Comparison of ENCODE assay signal across 20 cellular contexts in genomic region chr2:197673606-197674005, GRCh38. TPM values are rescaled to one million over a fixed set of nuclear protein-coding genes. Genes with fewer than 3 reads are reported as not detected.
DNase-seq lines count a peak whose midpoint lies in the region; ATAC-seq and TF ChIP-seq lines count a peak whose summit lies in the region.
"Had no signal": no experiment of that assay in that cellular context is flagged by ENCODE, and none has a peak within 500 bp of the region (broad histone marks: within the 10 kb centered on the region; RNA-seq: fewer than 3 reads in every experiment).

No MANE protein-coding gene starts in this region.

- TF ChIP-seq EP300 in suprapubic skin (IDR thresholded peaks at IDR 0.05): no peak

- no peak overlapping the region for H3K9ac ChIP-seq in endodermal cell (ENCODE audit: extremely low read depth, low read length, poor library complexity, severe bottlenecking)

- H3K27me3 Mint-ChIP-seq in endodermal cell (ENCODE audit: insufficient read depth) (no peaks in the 10 kb centered on the region), Caco-2 (ENCODE audit: insufficient read depth, unreplicated experiment) (peaks cover 2% of the 10 kb centered on the region)
- peaks cover 25% of the 10 kb centered on the region for H3K27me3 Mint-ChIP-seq in activated CD4-positive, alpha-beta memory T cell treated with anti-CD3 and anti-CD28 coated beads, Interleukin-2, amount 10 ng/mL, durations not matched to agents 7 days and 5 days

- ATAC-seq in HG02840 (IDR thresholded peaks at IDR 0.05; ENCODE audit: low FRiP score, unreplicated experiment): no peak
- ATAC-seq: activated CD4-positive, CD25-positive, alpha-beta regulatory T cell treated with anti-CD3 and anti-CD28 coated beads, Interleukin-2, amount 50 U/mL, for 24 hours; left colon had no signal

- intact Hi-C loops in Caco-2 (cut with micrococcal nuclease; ENCODE audit: unreplicated experiment): no loop called here

- BruUV-seq in Caco-2 (replicated peaks; lab: Mats Ljungman, UMichigan): no TSS peak

- H3K36me3 ChIP-seq in endodermal cell (ENCODE audit: control insufficient read depth, insufficient read depth, low read length) (no peaks in the 10 kb centered on the region), muscle layer of duodenum (ENCODE audit: control insufficient read depth in 1 of 2, insufficient read depth in 2 of 2, low read length in 2 of 2) (no peaks in the 10 kb centered on the region), suprapubic skin (no peaks in the 10 kb centered on the region), Caco-2 (ENCODE audit: control insufficient read depth, insufficient read depth, low read length) (no peaks in the 10 kb centered on the region)

- TF ChIP-seq CTCF in WI38 (IDR thresholded peaks at IDR 0.05; ENCODE audit: low read depth, low read length): no peak
- TF ChIP-seq CTCF in endodermal cell (conservative IDR thresholded peaks at IDR 0.05): no peak
- no peak for TF ChIP-seq CTCF in suprapubic skin (IDR thresholded peaks at IDR 0.05)
- TF ChIP-seq CTCF in Caco-2 (IDR thresholded peaks at IDR 0.05; ENCODE audit: insufficient read depth in 1 of 2, low read depth in 1 of 2, low read length in 1 of 2, severe bottlenecking in 1 of 2, unreplicated experiment in 1 of 2): no peak

- H3K27ac Mint-ChIP-seq in endodermal cell (no peak overlapping the region), Caco-2 (ENCODE audit: unreplicated experiment) (no peak overlapping the region)
- no peak overlapping the region for H3K27ac Mint-ChIP-seq in activated CD4-positive, alpha-beta memory T cell treated with anti-CD3 and anti-CD28 coated beads, Interleukin-2, amount 10 ng/mL, durations not matched to agents 7 days and 5 days
- H3K27ac Mint-ChIP-seq: activated naive CD8-positive, alpha-beta T cell treated with anti-CD3 and anti-CD28 coated beads, Interleukin-2, amount 10 ng/mL, durations not matched to agents 7 days and 5 days; IgD-negative memory B cell had no signal

- WGBS in endodermal cell (ENCODE audit: insufficient coverage in 1 of 2, insufficient read length in 1 of 2), 2 experiments: 60% methylated on average over 1 of the region's 1 CpG; no CpG with 5 or more reads in 1 of the 2 experiments
- WGBS in suprapubic skin: 45% methylated on average over 1 of the region's 1 CpG

- H3K4me3 ChIP-seq in WI38 (ENCODE audit: low read depth, low read length) (peak overlapping the region; percentile 53), endodermal cell (ENCODE audit: low read length) (peak overlapping the region; percentile 51), muscle layer of duodenum (ENCODE audit: low read depth in 1 of 2, low read length in 2 of 2) (peak overlapping the region; percentile 41 to 43), suprapubic skin (peak overlapping the region; percentile 35), Caco-2 (ENCODE audit: low read depth, low read length) (no peak overlapping the region)

- H3K27me3 ChIP-seq in endodermal cell (ENCODE audit: control insufficient read depth, insufficient read depth, low read length, poor library complexity, severe bottlenecking) (no peaks in the 10 kb centered on the region), muscle layer of duodenum (ENCODE audit: low read depth, low read length) (no peaks in the 10 kb centered on the region), suprapubic skin (no peaks in the 10 kb centered on the region), Caco-2 (replicated peaks; ENCODE audit: control insufficient read depth, insufficient read depth, low read length) (no peaks in the 10 kb centered on the region)

- in situ Hi-C loops in G401 (cut with HindIII; ENCODE audit: low sequenced_read_pairs): no loop called here

- peak overlapping the region; percentile 56 for H3K27ac ChIP-seq in endodermal cell (ENCODE audit: low read depth, low read length)
- no peak overlapping the region for H3K27ac ChIP-seq in muscle layer of duodenum (ENCODE audit: low read length)
- no peak overlapping the region for H3K27ac ChIP-seq in suprapubic skin
- H3K27ac ChIP-seq: C4-2B had no signal

- H3K4me1 ChIP-seq in endodermal cell (ENCODE audit: control insufficient read depth, insufficient read depth, low read length): no peaks in the 10 kb centered on the region
- peaks cover 0 to 3% of the 10 kb centered on the region in 2 donors for H3K4me1 ChIP-seq in muscle layer of duodenum (ENCODE audit: control insufficient read depth in 1 of 2, insufficient read depth in 2 of 2, low read length in 2 of 2)
- no peaks in the 10 kb centered on the region for H3K4me1 ChIP-seq in suprapubic skin
- H3K4me1 ChIP-seq in Caco-2: no peaks in the 10 kb centered on the region

- TF ChIP-seq POLR2A in suprapubic skin (IDR thresholded peaks at IDR 0.05): no peak

- CTCF ChIA-PET in Caco-2 (lab: Charles Lee): no interaction called here
- CTCF ChIA-PET in activated CD4-positive, alpha-beta memory T cell treated with anti-CD3 and anti-CD28 coated beads, Interleukin-2, amount 10 ng/mL, durations not matched to agents 7 days and 5 days (lab: Charles Lee): interaction anchor here (0.7 kb wide), 2 partner anchors 11 to 32 kb away, joined by 3 read pairs; no protein-coding TSS in a partner anchor

- POLR2A ChIA-PET in Caco-2 (lab: Charles Lee): no interaction called here
- POLR2A ChIA-PET in activated CD4-positive, alpha-beta memory T cell treated with anti-CD3 and anti-CD28 coated beads, Interleukin-2, amount 10 ng/mL, durations not matched to agents 7 days and 5 days (lab: Charles Lee): no interaction called here

- H3K4me3 Mint-ChIP-seq in endodermal cell: no peak overlapping the region
- no peak overlapping the region for H3K4me3 Mint-ChIP-seq in Caco-2 (ENCODE audit: unreplicated experiment)
- no peak overlapping the region for H3K4me3 Mint-ChIP-seq in activated CD4-positive, alpha-beta memory T cell treated with anti-CD3 and anti-CD28 coated beads, Interleukin-2, amount 10 ng/mL, durations not matched to agents 7 days and 5 days
- H3K4me3 Mint-ChIP-seq: activated naive CD8-positive, alpha-beta T cell treated with anti-CD3 and anti-CD28 coated beads, Interleukin-2, amount 10 ng/mL, durations not matched to agents 7 days and 5 days; IgD-negative memory B cell had no signal

- no peak for DNase-seq in endodermal cell
- DNase-seq in suprapubic skin (ENCODE audit: low spot score in 2 of 2): no peak
- no peak for DNase-seq in Caco-2
- DNase-seq in activated CD4-positive, alpha-beta memory T cell treated with anti-CD3 and anti-CD28 coated beads, Interleukin-2, amount 10 ng/mL, durations not matched to agents 7 days and 5 days: no peak
- DNase-seq in G401 (ENCODE audit: low spot score): no peak
- DNase-seq: activated naive CD8-positive, alpha-beta T cell treated with anti-CD3 and anti-CD28 coated beads, Interleukin-2, amount 10 ng/mL, durations not matched to agents 7 days and 5 days; DND-41; effector CD4-positive, alpha-beta T cell; left colon; NCI-H1105; NCI-H524 treated with DMSO at 0.1 percent for 48 hours; occipital lobe; stimulated activated CD8-positive, alpha-beta memory T cell treated with anti-CD3 and anti-CD28 coated beads, Interleukin-4, amount 100 ng/mL, for 48 hours; T-helper 1 cell had no signal

- H3K4me1 Mint-ChIP-seq in endodermal cell (peaks cover 16% of the 10 kb centered on the region), Caco-2 (ENCODE audit: low read depth, unreplicated experiment) (no peaks in the 10 kb centered on the region)
- H3K4me1 Mint-ChIP-seq in activated CD4-positive, alpha-beta memory T cell treated with anti-CD3 and anti-CD28 coated beads, Interleukin-2, amount 10 ng/mL, durations not matched to agents 7 days and 5 days: no peaks in the 10 kb centered on the region
- H3K4me1 Mint-ChIP-seq: IgD-negative memory B cell had no signal

- H3K9me3 ChIP-seq in endodermal cell (ENCODE audit: control insufficient read depth, low read length) (no peaks in the 10 kb centered on the region), muscle layer of duodenum (ENCODE audit: control insufficient read depth in 1 of 2, low read length in 2 of 2) (peaks cover 0 to 6% of the 10 kb centered on the region in 2 donors), suprapubic skin (no peaks in the 10 kb centered on the region), Caco-2 (no peaks in the 10 kb centered on the region)

- H3K9me3 Mint-ChIP-seq in endodermal cell: no peaks in the 10 kb centered on the region
- H3K9me3 Mint-ChIP-seq in Caco-2 (ENCODE audit: unreplicated experiment): no peaks in the 10 kb centered on the region
- peaks cover 3% of the 10 kb centered on the region for H3K9me3 Mint-ChIP-seq in activated CD4-positive, alpha-beta memory T cell treated with anti-CD3 and anti-CD28 coated beads, Interleukin-2, amount 10 ng/mL, durations not matched to agents 7 days and 5 days

- H3K36me3 Mint-ChIP-seq in endodermal cell (ENCODE audit: low read depth): no peaks in the 10 kb centered on the region
- H3K36me3 Mint-ChIP-seq in Caco-2 (ENCODE audit: insufficient read depth, unreplicated experiment): no peaks in the 10 kb centered on the region
- no peaks in the 10 kb centered on the region for H3K36me3 Mint-ChIP-seq in activated CD4-positive, alpha-beta memory T cell treated with anti-CD3 and anti-CD28 coated beads, Interleukin-2, amount 10 ng/mL, durations not matched to agents 7 days and 5 days (ENCODE audit: low read depth)
- H3K36me3 Mint-ChIP-seq: activated naive CD8-positive, alpha-beta T cell treated with anti-CD3 and anti-CD28 coated beads, Interleukin-2, amount 10 ng/mL, durations not matched to agents 7 days and 5 days; IgD-negative memory B cell had no signal

RNA-seq across cellular contexts. Expression of gene RFTN2, which starts 1.8 kb away (rescaled TPM):
- total RNA-seq in endodermal cell (under 1 TPM; 0.55 TPM), suprapubic skin (1 to 10 TPM; 1.4 to 5.8 (median 5.0) TPM), Caco-2 (2022) (0.18 TPM in 1 of 2 replicates, not detected in the other)
- 25.2 TPM for polyA plus RNA-seq in endodermal cell (2013, experiment 1 of 2)
- polyA plus RNA-seq in endodermal cell (2013, experiment 2 of 2): 19.0 TPM
- not detected for total RNA-seq in activated CD4-positive, alpha-beta memory T cell treated with anti-CD3 and anti-CD28 coated beads, Interleukin-2, amount 10 ng/mL, durations not matched to agents 7 days and 5 days
- total RNA-seq in G401 (2014; rRNA removed; shearing (Covaris generic)): not detected in 2 replicates
- polyA plus RNA-seq: IgD-negative memory B cell had no signal

RNA-seq across cellular contexts. Expression of gene MARS2, which starts 31.6 kb away (rescaled TPM):
- total RNA-seq in endodermal cell (10 to 100 TPM; 10.4 to 13.4 TPM), suprapubic skin (10 to 100 TPM in 3 of 4 donors, 1 to 10 TPM in 1; 9.4 to 17.3 (median 12.5) TPM), Caco-2 (2022) (12.1 and 13.1 TPM in 2 replicates)
- polyA plus RNA-seq in endodermal cell (2013, experiment 1 of 2): 9.9 TPM
- 7.7 TPM for polyA plus RNA-seq in endodermal cell (2013, experiment 2 of 2)
- 1 to 10 TPM; 9.6 to 9.9 TPM for total RNA-seq in activated CD4-positive, alpha-beta memory T cell treated with anti-CD3 and anti-CD28 coated beads, Interleukin-2, amount 10 ng/mL, durations not matched to agents 7 days and 5 days
- total RNA-seq in G401 (2014; rRNA removed; shearing (Covaris generic)): 9.9 and 13.4 TPM in 2 replicates
